Comparison of ENCODE assay signal across 11 cellular contexts in genomic region chr17:27621557-27621956, GRCh38.
"Had no signal": no experiment of that assay in that cellular context is flagged by ENCODE, and none has a peak within 500 bp of the region (broad histone marks: within the 10 kb centered on the region; RNA-seq: fewer than 3 reads in every experiment).

No MANE protein-coding gene starts in this region.

- H3K27me3 Mint-ChIP-seq: activated CD4-positive, alpha-beta T cell treated with anti-CD3 and anti-CD28 coated beads for 36 hours; progenitor cell of endocrine pancreas had no signal

- H3K27ac Mint-ChIP-seq: progenitor cell of endocrine pancreas had no signal

- DNase-seq: activated CD4-positive, alpha-beta T cell treated with anti-CD3 and anti-CD28 coated beads for 36 hours; activated naive CD4-positive, alpha-beta T cell; adrenal gland; colonic mucosa; SHP77; stimulated activated CD4-positive, alpha-beta T cell treated with anti-CD3 and anti-CD28 coated beads, Interleukin-15, amount 100 ng/mL, for 24 hours; stimulated activated CD4-positive, alpha-beta T cell treated with anti-CD3 and anti-CD28 coated beads, Interleukin-4, amount 100 ng/mL, for 24 hours; stimulated activated naive CD8-positive, alpha-beta T cell treated with anti-CD3 and anti-CD28 coated beads, Interleukin-15, Interleukin-2, amounts not matched to agents 100 U/mL and 50 U/mL, for 24 hours; WERI-Rb-1 had no signal

- ATAC-seq: SK-N-SH treated with all-trans-retinoic acid at 6 μM for 48 hours; stimulated activated naive CD8-positive, alpha-beta T cell treated with anti-CD3 and anti-CD28 coated beads, Interleukin-15, Interleukin-2, amounts not matched to agents 100 U/mL and 50 U/mL, for 24 hours had no signal

- H3K4me3 Mint-ChIP-seq: activated CD4-positive, alpha-beta T cell treated with anti-CD3 and anti-CD28 coated beads for 36 hours had no signal
